ENCODE assay signal across 8 cellular contexts in genomic region chr3:99499235-99499798, GRCh38.
A peak's percentile ranks its signal among the peaks of the same experiment; 100 is the strongest.
DNase-seq lines count a peak whose midpoint lies in the region; ATAC-seq, FAIRE-seq and TF ChIP-seq lines count a peak whose summit lies in the region.

No MANE protein-coding gene starts in this region.

- TF ChIP-seq POLR2A in GM12892 (IDR thresholded peaks at IDR 0.05; ENCODE audit: low read depth, low read length) = no peak

- H3K9me3 ChIP-seq in cardiac muscle cell (ENCODE audit: low read depth) (no peaks in the 10 kb centered on the region), skeletal muscle satellite cell (replicated peaks; ENCODE audit: low read length) (no peaks in the 10 kb centered on the region)

- no peaks in the 10 kb centered on the region for H3K4me1 ChIP-seq in cardiac muscle cell (ENCODE audit: low read depth)
- H3K4me1 ChIP-seq in skeletal muscle satellite cell (ENCODE audit: control insufficient read depth, insufficient read depth, low read length) = peaks cover 41% of the 10 kb centered on the region

- no peak overlapping the region for H3K27ac ChIP-seq in cardiac muscle cell

- in situ Hi-C loops in ACHN (cut with HindIII; ENCODE audit: low pct_ligation_motif_present, low pct_unique_long_range_greater_than_20kb, low sequenced_read_pairs) = no loop called here

- TF ChIP-seq CTCF in cardiac muscle cell (IDR thresholded peaks at IDR 0.05; ENCODE audit: low read depth, low read length) = peak; percentile 87

- H3K9ac ChIP-seq in skeletal muscle satellite cell (ENCODE audit: low read depth, low read length) = peak overlapping the region; percentile 26

- FAIRE-seq in GM12892 (lab: Jason Lieb, UNC) = peak; percentile 80

- H3K4me3 ChIP-seq in cardiac muscle cell (no peak overlapping the region), skeletal muscle satellite cell (ENCODE audit: low read length) (no peak overlapping the region)

- DNase-seq in ACHN (peak; percentile 58), GM12892 (ENCODE audit: insufficient read length) (no peak), cardiac muscle cell (ENCODE audit: low read depth in 1 of 2, low spot score in 1 of 2) (peak; percentile 57 to 81), NCI-H1930 (lab: John Stamatoyannopoulos, UW) (no peak)
- DNase-seq in activated T-cell treated with anti-CD3 and anti-CD28 coated beads, Interleukin-2, amount 50 U/mL, for 1 hour = no peak

- no peaks in the 10 kb centered on the region for H3K27me3 ChIP-seq in cardiac muscle cell
- H3K27me3 ChIP-seq in skeletal muscle satellite cell (ENCODE audit: control insufficient read depth, insufficient read depth, low read length) = no peaks in the 10 kb centered on the region

- H3K36me3 ChIP-seq in cardiac muscle cell (no peaks in the 10 kb centered on the region), skeletal muscle satellite cell (ENCODE audit: insufficient read depth, low read length) (no peaks in the 10 kb centered on the region)

- H3K4me2 ChIP-seq in skeletal muscle satellite cell (ENCODE audit: low read length) = no peak overlapping the region

- peak; percentile 75 for ATAC-seq in HG03175 (IDR thresholded peaks at IDR 0.05; ENCODE audit: unreplicated experiment)
- peak; percentile 92 for ATAC-seq in SK-N-SH treated with all-trans-retinoic acid at 6 μM for 48 hours

TF ChIP-seq in SK-N-SH treated with all-trans-retinoic acid at 6 μM for 48 hours, 23 proteins besides CTCF, POLR2A, EP300 and RAD21:
- TF ChIP-seq OSR1 (CRISPR knock-in tag; IDR thresholded peaks at IDR 0.05) = no peak
- no peak for TF ChIP-seq ZFP30 (CRISPR knock-in tag; IDR thresholded peaks at IDR 0.05)
- no peak for TF ChIP-seq ZNF70 (CRISPR knock-in tag; IDR thresholded peaks at IDR 0.05)
- TF ChIP-seq ESRRG (CRISPR knock-in tag; IDR thresholded peaks at IDR 0.05) = no peak
- no peak for TF ChIP-seq RARB (CRISPR knock-in tag; IDR thresholded peaks at IDR 0.05)
- no peak for TF ChIP-seq PPARA (CRISPR knock-in tag; IDR thresholded peaks at IDR 0.05; ENCODE audit: borderline replicate concordance)

Comparison
In these comparisons a context has a peak if more than half of its experiments do, and no peak if none do; other contexts are left out.
1. DNase-seq: peak in ACHN (single experiment) and cardiac muscle cell (2 of 2); none in GM12892 (single experiment), activated T-cell treated with anti-CD3 and anti-CD28 coated beads, Interleukin-2, amount 50 U/mL, for 1 hour (single experiment) and NCI-H1930 (0 of 2).